17 cellular contexts compared by ENCODE assay signal in genomic region chr7:44398953-44399574, GRCh38.
DNase-seq lines count a peak whose midpoint lies in the region; ATAC-seq and TF ChIP-seq lines count a peak whose summit lies in the region.
"Had no signal": no experiment of that assay in that cellular context is flagged by ENCODE, and none has a peak within 500 bp of the region (broad histone marks: within the 10 kb centered on the region; RNA-seq: fewer than 3 reads in every experiment).

No MANE protein-coding gene starts in this region.

- peak overlapping the region; percentile 32 for H3K4me2 ChIP-seq in skeletal muscle satellite cell (ENCODE audit: low read length)
- H3K4me2 ChIP-seq: GM23338 had no signal

- H3K9me3 ChIP-seq in skeletal muscle satellite cell (replicated peaks; ENCODE audit: low read length) = no peaks in the 10 kb centered on the region
- H3K9me3 ChIP-seq: MG63 had no signal

- H3K4me1 Mint-ChIP-seq in activated naive CD4-positive, alpha-beta T cell treated with anti-CD3 and anti-CD28 coated beads, Interleukin-2, amount 10 ng/mL, durations not matched to agents 7 days and 5 days = no peaks in the 10 kb centered on the region
- H3K4me1 Mint-ChIP-seq in endothelial cell (ENCODE audit: unreplicated experiment) (peaks cover 16% of the 10 kb centered on the region), T-cell (no peaks in the 10 kb centered on the region)
- H3K4me1 Mint-ChIP-seq: activated CD4-positive, alpha-beta T cell treated with anti-CD3 and anti-CD28 coated beads, Interleukin-2, amount 10 ng/mL, durations not matched to agents 24 days and 14 days had no signal

- peak overlapping the region; percentile 28 for H3K27ac Mint-ChIP-seq in activated naive CD4-positive, alpha-beta T cell treated with anti-CD3 and anti-CD28 coated beads, Interleukin-2, amount 10 ng/mL, durations not matched to agents 7 days and 5 days
- H3K27ac Mint-ChIP-seq in endothelial cell (ENCODE audit: unreplicated experiment) (no peak overlapping the region), T-cell (no peak overlapping the region)
- H3K27ac Mint-ChIP-seq: activated CD4-positive, alpha-beta T cell treated with anti-CD3 and anti-CD28 coated beads, Interleukin-2, amount 10 ng/mL, durations not matched to agents 24 days and 14 days; T-helper 1 cell treated with Interleukin-12 subunit alpha and Interleukin-12 subunit beta and Interleukin-4 antibody, amounts not matched to agents 30 μg/mL and 1 μg/mL, for 36 hours had no signal

- H3K27me3 ChIP-seq in skeletal muscle satellite cell (ENCODE audit: control insufficient read depth, insufficient read depth, low read length) = no peaks in the 10 kb centered on the region
- H3K27me3 ChIP-seq: MG63 had no signal

- CTCF ChIA-PET in activated naive CD4-positive, alpha-beta T cell treated with anti-CD3 and anti-CD28 coated beads, Interleukin-2, amount 10 ng/mL, durations not matched to agents 7 days and 5 days (lab: Charles Lee) = no interaction called here
- CTCF ChIA-PET in T-cell (lab: Charles Lee) = no interaction called here

- no peak overlapping the region for H3K4me3 Mint-ChIP-seq in activated naive CD4-positive, alpha-beta T cell treated with anti-CD3 and anti-CD28 coated beads, Interleukin-2, amount 10 ng/mL, durations not matched to agents 7 days and 5 days
- H3K4me3 Mint-ChIP-seq in endothelial cell (ENCODE audit: unreplicated experiment) = peak overlapping the region; percentile 47
- H3K4me3 Mint-ChIP-seq in T-cell = no peak overlapping the region
- H3K4me3 Mint-ChIP-seq: activated CD4-positive, alpha-beta T cell treated with anti-CD3 and anti-CD28 coated beads, Interleukin-2, amount 10 ng/mL, durations not matched to agents 24 days and 14 days; central memory CD8-positive, alpha-beta T cell; GM23338; stimulated activated naive B cell treated with anti-CD40 and anti-IgM and Interleukin-4, amounts not matched to agents 10 μg/mL and 1 μg/mL and 100 μg/mL, for 72 hours; T-helper 1 cell treated with Interleukin-12 subunit alpha and Interleukin-12 subunit beta and Interleukin-4 antibody, amounts not matched to agents 30 μg/mL and 1 μg/mL, for 36 hours had no signal

- H3K27me3 Mint-ChIP-seq in activated naive CD4-positive, alpha-beta T cell treated with anti-CD3 and anti-CD28 coated beads, Interleukin-2, amount 10 ng/mL, durations not matched to agents 7 days and 5 days = no peaks in the 10 kb centered on the region
- H3K27me3 Mint-ChIP-seq in endothelial cell (ENCODE audit: unreplicated experiment) = peaks cover 7% of the 10 kb centered on the region
- H3K27me3 Mint-ChIP-seq in T-cell = no peaks in the 10 kb centered on the region
- H3K27me3 Mint-ChIP-seq: activated CD4-positive, alpha-beta T cell treated with anti-CD3 and anti-CD28 coated beads, Interleukin-2, amount 10 ng/mL, durations not matched to agents 24 days and 14 days; central memory CD8-positive, alpha-beta T cell; stimulated activated naive B cell treated with anti-CD40 and anti-IgM and Interleukin-4, amounts not matched to agents 10 μg/mL and 1 μg/mL and 100 μg/mL, for 72 hours had no signal

- ATAC-seq in T-cell (replicated peaks in 1 of 4) = no peak
- ATAC-seq: GM23338; stimulated activated naive B cell treated with anti-CD40 and anti-IgM and Interleukin-4, amounts not matched to agents 10 μg/mL and 1 μg/mL and 100 μg/mL, for 72 hours had no signal

- TF ChIP-seq CTCF in endothelial cell (IDR thresholded peaks at IDR 0.05; ENCODE audit: unreplicated experiment) = no peak

- H3K4me1 ChIP-seq in skeletal muscle satellite cell (ENCODE audit: control insufficient read depth, insufficient read depth, low read length) = peaks cover 14% of the 10 kb centered on the region

- POLR2A ChIA-PET in T-cell (lab: Charles Lee) = interaction anchor here in 1 of 2 donors (0.6 kb wide), 1 partner anchor 493 kb away, joined by 3 read pairs; no protein-coding TSS in a partner anchor

- no peak overlapping the region for H3K4me3 ChIP-seq in skeletal muscle satellite cell (ENCODE audit: low read length)
- H3K4me3 ChIP-seq: GM23338, MG63 had no signal

- DNase-seq in activated naive CD4-positive, alpha-beta T cell treated with anti-CD3 and anti-CD28 coated beads, Interleukin-2, amount 10 ng/mL, durations not matched to agents 7 days and 5 days = no peak
- no peak for DNase-seq in activated naive CD4-positive, alpha-beta T cell (lab: John Stamatoyannopoulos, UW)
- peak; percentile 98 for DNase-seq in NCI-H2171 treated with DMSO at 0.1 percent for 48 hours (lab: John Stamatoyannopoulos, UW)
- no peak for DNase-seq in endothelial cell (ENCODE audit: low spot score)
- DNase-seq in T-cell = no peak
- no peak for DNase-seq in activated effector memory CD4-positive, alpha-beta T cell treated with anti-CD3 and anti-CD28 coated beads, Interleukin-2, amount 50 U/mL, for 16 hours
- DNase-seq in globus pallidus (ENCODE audit: low spot score) = no peak
- DNase-seq: activated CD4-positive, alpha-beta T cell treated with anti-CD3 and anti-CD28 coated beads, Interleukin-2, amount 10 ng/mL, durations not matched to agents 24 days and 14 days; activated gamma-delta T cell; erythroblast; MG63; stimulated activated CD4-positive, alpha-beta T cell treated with anti-CD3 and anti-CD28 coated beads, Interleukin-2, amount 100 ng/mL, for 48 hours; stimulated activated naive B cell treated with anti-CD40 and anti-IgM and Interleukin-4, amounts not matched to agents 10 μg/mL and 1 μg/mL and 100 μg/mL, for 72 hours had no signal

- H3K9ac ChIP-seq in skeletal muscle satellite cell (ENCODE audit: low read depth, low read length) = no peak overlapping the region

- peaks cover 33% of the 10 kb centered on the region for H3K36me3 Mint-ChIP-seq in activated naive CD4-positive, alpha-beta T cell treated with anti-CD3 and anti-CD28 coated beads, Interleukin-2, amount 10 ng/mL, durations not matched to agents 7 days and 5 days
- H3K36me3 Mint-ChIP-seq in endothelial cell (ENCODE audit: low read depth, unreplicated experiment) (peaks cover 39% of the 10 kb centered on the region), T-cell (peaks cover 43% of the 10 kb centered on the region)

- peaks cover 25% of the 10 kb centered on the region for H3K36me3 ChIP-seq in skeletal muscle satellite cell (ENCODE audit: insufficient read depth, low read length)

- H3K9me3 Mint-ChIP-seq in activated naive CD4-positive, alpha-beta T cell treated with anti-CD3 and anti-CD28 coated beads, Interleukin-2, amount 10 ng/mL, durations not matched to agents 7 days and 5 days = no peaks in the 10 kb centered on the region
- H3K9me3 Mint-ChIP-seq in endothelial cell (ENCODE audit: unreplicated experiment) (no peaks in the 10 kb centered on the region), T-cell (no peaks in the 10 kb centered on the region)
- H3K9me3 Mint-ChIP-seq: activated CD4-positive, alpha-beta T cell treated with anti-CD3 and anti-CD28 coated beads, Interleukin-2, amount 10 ng/mL, durations not matched to agents 24 days and 14 days; central memory CD8-positive, alpha-beta T cell; GM23338; stimulated activated naive B cell treated with anti-CD40 and anti-IgM and Interleukin-4, amounts not matched to agents 10 μg/mL and 1 μg/mL and 100 μg/mL, for 72 hours; T-helper 1 cell treated with Interleukin-12 subunit alpha and Interleukin-12 subunit beta and Interleukin-4 antibody, amounts not matched to agents 30 μg/mL and 1 μg/mL, for 36 hours had no signal
